Comparison of ENCODE assay signal across 1 cellular context in genomic region chr2:61144697-61145268, GRCh38.
A peak's percentile ranks its signal among the peaks of the same experiment; 100 is the strongest.
TF ChIP-seq lines count a peak whose summit lies in the region.

No MANE protein-coding gene starts in this region.

TF ChIP-seq in HepG2, 621 proteins besides CTCF, POLR2A, EP300 and RAD21 (continued from another document and continues in another):
- TF ChIP-seq LRRFIP1 (CRISPR knock-in tag; conservative IDR thresholded peaks at IDR 0.05) (no peak), ZBED4 (CRISPR knock-in tag; IDR thresholded peaks at IDR 0.05; ENCODE audit: borderline replicate concordance) (peak; percentile 20; the same call in 1 of the 2 replicates), TFAP4 (IDR thresholded peaks at IDR 0.05; ENCODE audit: borderline replicate concordance, low read depth) (no peak), HDAC6 (IDR thresholded peaks at IDR 0.05; ENCODE audit: low read depth, low read length) (no peak), ZNF468 (CRISPR knock-in tag; IDR thresholded peaks at IDR 0.05) (no peak), HOMEZ (CRISPR knock-in tag; IDR thresholded peaks at IDR 0.05; ENCODE audit: low read depth) (peak; percentile 100), ZNF879 (CRISPR knock-in tag; IDR thresholded peaks at IDR 0.05) (no peak), ZNF34 (CRISPR knock-in tag; IDR thresholded peaks at IDR 0.05; ENCODE audit: borderline replicate concordance) (no peak), REPIN1 (CRISPR knock-in tag; IDR thresholded peaks at IDR 0.05; ENCODE audit: borderline replicate concordance, low read depth) (no peak), ZNF557 (CRISPR knock-in tag; IDR thresholded peaks at IDR 0.05) (0 out of 2 replicates have a peak, but pooled peaks have one; percentile 38), HNRNPLL (IDR thresholded peaks at IDR 0.05; ENCODE audit: low read depth, low read length, poor library complexity, severe bottlenecking) (peak; percentile 98), NFIB (CRISPR knock-in tag; IDR thresholded peaks at IDR 0.05; ENCODE audit: borderline replicate concordance) (no peak), GTF2F1 (IDR thresholded peaks at IDR 0.05; ENCODE audit: low read length) (no peak), NR0B2 (CRISPR knock-in tag; IDR thresholded peaks at IDR 0.05) (0 out of 2 replicates have a peak, but pooled peaks have one; percentile 36), PITX1 (CRISPR knock-in tag; IDR thresholded peaks at IDR 0.05) (no peak), ZNF761 (CRISPR knock-in tag; conservative IDR thresholded peaks at IDR 0.05) (no peak), SMAD1 (CRISPR knock-in tag; IDR thresholded peaks at IDR 0.05; ENCODE audit: borderline replicate concordance, low read depth) (no peak), ZNF407 (CRISPR knock-in tag; IDR thresholded peaks at IDR 0.05; ENCODE audit: not compliant biosample characterization) (peak; percentile 62), ZNF296 (CRISPR knock-in tag; conservative IDR thresholded peaks at IDR 0.05) (no peak), RFXANK (CRISPR knock-in tag; IDR thresholded peaks at IDR 0.05) (0 out of 2 replicates have a peak, but pooled peaks have one; percentile 49), PATZ1 (CRISPR knock-in tag; IDR thresholded peaks at IDR 0.05) (no peak), SATB2 (CRISPR knock-in tag; IDR thresholded peaks at IDR 0.05) (no peak), HMGXB3 (CRISPR knock-in tag; IDR thresholded peaks at IDR 0.05; ENCODE audit: borderline replicate concordance) (no peak; the same call in 1 of the 2 replicates), ATAD3A (CRISPR knock-in tag; IDR thresholded peaks at IDR 0.05) (no peak), MAZ (IDR thresholded peaks at IDR 0.05; ENCODE audit: borderline replicate concordance, low read depth, low read length) (no peak), MAZ (CRISPR knock-in tag; IDR thresholded peaks at IDR 0.05; ENCODE audit: low read depth) (no peak; the same call in 1 of the 2 replicates)
